14 cellular contexts compared by ENCODE assay signal in the genomic region with DNA sequence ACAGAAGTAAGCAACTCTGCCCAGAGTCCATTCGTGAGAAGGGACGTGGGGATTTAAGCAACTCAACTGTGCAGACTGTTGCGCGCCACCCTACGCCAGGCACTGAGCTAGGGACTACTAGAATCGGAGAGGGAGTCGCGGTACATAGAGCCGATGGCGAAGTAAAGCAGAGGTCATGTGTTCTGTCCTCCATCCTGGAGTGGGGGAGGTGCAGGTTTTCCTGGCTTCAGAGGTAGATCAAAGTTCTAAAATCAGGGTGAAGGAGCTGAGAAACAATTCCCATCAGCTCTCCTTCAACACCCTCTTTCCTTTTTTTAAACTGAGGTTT. TPM values are rescaled to one million over a fixed set of nuclear protein-coding genes. Genes with fewer than 3 reads are reported as not detected.
DNase-seq lines count a peak whose midpoint lies in the region; ATAC-seq and TF ChIP-seq lines count a peak whose summit lies in the region.
"Had no signal": no experiment of that assay in that cellular context is flagged by ENCODE, and none has a peak within 500 bp of the region (broad histone marks: within the 10 kb centered on the region; RNA-seq: fewer than 3 reads in every experiment).

No MANE protein-coding gene starts in this region.

- H2BK5ac ChIP-seq in neuronal stem cell (ENCODE audit: low read length) = no peak overlapping the region

- H2BK12ac ChIP-seq in neuronal stem cell (ENCODE audit: low read length) = no peak overlapping the region

- H3K9me3 ChIP-seq in right atrium auricular region = no peaks in the 10 kb centered on the region
- no peaks in the 10 kb centered on the region for H3K9me3 ChIP-seq in iPS-15b (ENCODE audit: control insufficient read depth, insufficient read depth, low read length)
- H3K9me3 ChIP-seq in neuronal stem cell (replicated peaks in 1 of 2; ENCODE audit: control insufficient read depth in 2 of 2, insufficient read depth in 1 of 2, low read depth in 1 of 2, low read length in 2 of 2) = no peaks in the 10 kb centered on the region
- H3K9me3 ChIP-seq: tibial nerve had no signal

- H3K4me3 ChIP-seq in right atrium auricular region (no peak overlapping the region), iPS-15b (ENCODE audit: low read depth, low read length) (peak overlapping the region; percentile 52), neuronal stem cell (ENCODE audit: low read length in 2 of 2) (no peak overlapping the region)
- H3K4me3 ChIP-seq: tibial nerve had no signal

- DNase-seq in left cardiac atrium (no peak), right atrium auricular region (ENCODE audit: low spot score) (no peak), neuronal stem cell (ENCODE audit: low spot score) (no peak), erythroblast (lab: John Stamatoyannopoulos, UW) (no peak)
- no peak for DNase-seq in stimulated activated CD4-positive, alpha-beta T cell treated with anti-CD3 and anti-CD28 coated beads, Interleukin-4, amount 100 ng/mL, for 1 hour
- DNase-seq: activated CD4-positive, alpha-beta T cell treated with anti-CD3 and anti-CD28 coated beads, Interleukin-2, amount 50 U/mL, for 48 hours; activated T-cell treated with anti-CD3 and anti-CD28 coated beads, Interleukin-2, amount 50 U/mL, for 48 hours; CD4-positive, alpha-beta T cell; cerebellar nuclear complex; stimulated activated CD4-positive, alpha-beta T cell treated with anti-CD3 and anti-CD28 coated beads, Interleukin-2, amount 100 ng/mL, for 24 hours had no signal

- H2AFZ ChIP-seq in neuronal stem cell (ENCODE audit: low read length) = peak overlapping the region; percentile 16

- H3K79me1 ChIP-seq in neuronal stem cell (ENCODE audit: low read depth, low read length) = no peaks in the 10 kb centered on the region

- WGBS in neuronal stem cell (ENCODE audit: extremely low coverage in 2 of 2, insufficient read length in 2 of 2, insufficient replicate concordance in 1 of 2), 2 donors = no CpG with 5 or more reads among the region's 10 CpGs

- no peak overlapping the region for H3K18ac ChIP-seq in neuronal stem cell (ENCODE audit: low read length)

- intact Hi-C loops in left cardiac atrium (cut with DNase I) = loop anchor here in 1 of 2 donors (5.0 to 10.0 kb wide), 3 partner anchors 148 to 405 kb away; no protein-coding TSS in a partner anchor

- no peak overlapping the region for H3K4me2 ChIP-seq in neuronal stem cell (ENCODE audit: insufficient read depth, low read length, poor library complexity, severe bottlenecking)

- no peak overlapping the region for H2BK120ac ChIP-seq in neuronal stem cell (ENCODE audit: low read depth, low read length)

- no peak for TF ChIP-seq POLR2A in erythroblast (IDR thresholded peaks at IDR 0.05; ENCODE audit: low read length)

- H2AK5ac ChIP-seq in neuronal stem cell (ENCODE audit: low read depth, low read length) = no peak overlapping the region

- H3K4me1 ChIP-seq in right atrium auricular region = peaks cover 0 to 19% of the 10 kb centered on the region in 2 donors
- peaks cover 4% of the 10 kb centered on the region for H3K4me1 ChIP-seq in iPS-15b (ENCODE audit: control insufficient read depth, insufficient read depth, low read length)
- H3K4me1 ChIP-seq in neuronal stem cell (ENCODE audit: control insufficient read depth in 2 of 2, insufficient read depth in 1 of 2, low read depth in 1 of 2, low read length in 2 of 2) = no peaks in the 10 kb centered on the region

- H4K8ac ChIP-seq in neuronal stem cell (ENCODE audit: low read depth, low read length) = no peak overlapping the region

- no peak overlapping the region for H2BK15ac ChIP-seq in neuronal stem cell (ENCODE audit: low read length)

- H3K36me3 ChIP-seq in right atrium auricular region = no peaks in the 10 kb centered on the region
- H3K36me3 ChIP-seq in iPS-15b (ENCODE audit: control insufficient read depth, insufficient read depth, low read length) = no peaks in the 10 kb centered on the region
- H3K36me3 ChIP-seq in neuronal stem cell (replicated peaks in 1 of 2; ENCODE audit: control insufficient read depth in 2 of 2, insufficient read depth in 2 of 2, low read length in 2 of 2) = peaks cover 0 to 2% of the 10 kb centered on the region in 2 donors
- H3K36me3 ChIP-seq: tibial nerve had no signal

- no peaks in the 10 kb centered on the region for H3K27me3 ChIP-seq in right atrium auricular region
- no peaks in the 10 kb centered on the region for H3K27me3 ChIP-seq in iPS-15b (ENCODE audit: control insufficient read depth, insufficient read depth, low read length)
- H3K27me3 ChIP-seq in neuronal stem cell (ENCODE audit: control insufficient read depth in 3 of 3, insufficient read depth in 3 of 3, low read depth in 1 of 3, low read length in 3 of 3) = no peaks in the 10 kb centered on the region
- H3K27me3 ChIP-seq: tibial nerve had no signal

- no peak overlapping the region for H3K4ac ChIP-seq in neuronal stem cell (ENCODE audit: low read length)

- H4K91ac ChIP-seq in neuronal stem cell (ENCODE audit: low read depth, low read length, poor library complexity) = no peak overlapping the region

- no peak overlapping the region for H3K23ac ChIP-seq in neuronal stem cell (ENCODE audit: low read depth, low read length, poor library complexity)

- no peak overlapping the region for H3K14ac ChIP-seq in neuronal stem cell (ENCODE audit: low read length)

- no peak overlapping the region for H3K27ac ChIP-seq in right atrium auricular region
- no peak overlapping the region for H3K27ac ChIP-seq in neuronal stem cell (replicated peaks; ENCODE audit: low read length)
- H3K27ac ChIP-seq: tibial nerve had no signal

- ATAC-seq in left cardiac atrium = peak; percentile 25 to 42
- ATAC-seq in HG03108 (IDR thresholded peaks at IDR 0.05; ENCODE audit: unreplicated experiment) = no peak
- no peak for ATAC-seq in GM21717 (IDR thresholded peaks at IDR 0.05; ENCODE audit: unreplicated experiment)

- no peak for TF ChIP-seq CTCF in right atrium auricular region (IDR thresholded peaks at IDR 0.05)

- H3K9ac ChIP-seq in iPS-15b (ENCODE audit: low read depth, low read length) (peak overlapping the region; percentile 5), neuronal stem cell (ENCODE audit: low read depth, low read length, poor library complexity) (no peak overlapping the region)

RNA-seq across cellular contexts. Expression of a gene that starts 23.2 kb away (rescaled TPM):
- 1 to 10 TPM; 5.1 to 6.3 TPM for total RNA-seq in left cardiac atrium
- total RNA-seq in right atrium auricular region = 1 to 10 TPM; 3.5 to 5.6 TPM
- 10.9 TPM for polyA plus RNA-seq in neuronal stem cell (2013, experiment 1 of 2)
- polyA plus RNA-seq in neuronal stem cell (2013, experiment 2 of 2) = 11.4 TPM

Comparison
In these comparisons a context has a peak if more than half of its experiments do, and no peak if none do; other contexts are left out.
1. ATAC-seq: peak in left cardiac atrium (2 of 2); none in HG03108 (single experiment) and GM21717 (single experiment).